Comparison of ENCODE assay signal across 1 cellular context in the genomic region with DNA sequence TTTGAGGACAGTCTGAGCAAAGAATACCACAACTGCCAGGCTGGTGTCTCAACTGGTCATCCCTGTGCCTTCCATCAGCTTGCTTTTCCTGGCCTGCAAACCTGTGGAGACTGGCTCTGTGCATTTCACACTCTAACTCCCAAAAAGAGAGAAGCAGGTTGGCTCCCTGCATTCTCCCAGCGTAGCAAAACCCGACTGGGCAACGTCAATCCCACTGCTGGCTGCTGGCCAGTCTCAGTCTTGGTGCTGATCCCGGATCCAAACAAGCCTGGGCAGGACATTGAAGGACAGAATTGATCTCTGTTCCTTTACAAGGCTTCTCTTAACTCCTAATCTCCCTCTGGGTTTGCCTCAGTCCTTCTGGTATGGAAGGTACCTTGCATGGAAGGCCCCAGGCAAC.
TF ChIP-seq lines count a peak whose summit lies in the region.

No MANE protein-coding gene starts in this region.

TF ChIP-seq in H1, 55 proteins besides CTCF, POLR2A, EP300 and RAD21 (continued from another document):
- TF ChIP-seq, protein P1, sequence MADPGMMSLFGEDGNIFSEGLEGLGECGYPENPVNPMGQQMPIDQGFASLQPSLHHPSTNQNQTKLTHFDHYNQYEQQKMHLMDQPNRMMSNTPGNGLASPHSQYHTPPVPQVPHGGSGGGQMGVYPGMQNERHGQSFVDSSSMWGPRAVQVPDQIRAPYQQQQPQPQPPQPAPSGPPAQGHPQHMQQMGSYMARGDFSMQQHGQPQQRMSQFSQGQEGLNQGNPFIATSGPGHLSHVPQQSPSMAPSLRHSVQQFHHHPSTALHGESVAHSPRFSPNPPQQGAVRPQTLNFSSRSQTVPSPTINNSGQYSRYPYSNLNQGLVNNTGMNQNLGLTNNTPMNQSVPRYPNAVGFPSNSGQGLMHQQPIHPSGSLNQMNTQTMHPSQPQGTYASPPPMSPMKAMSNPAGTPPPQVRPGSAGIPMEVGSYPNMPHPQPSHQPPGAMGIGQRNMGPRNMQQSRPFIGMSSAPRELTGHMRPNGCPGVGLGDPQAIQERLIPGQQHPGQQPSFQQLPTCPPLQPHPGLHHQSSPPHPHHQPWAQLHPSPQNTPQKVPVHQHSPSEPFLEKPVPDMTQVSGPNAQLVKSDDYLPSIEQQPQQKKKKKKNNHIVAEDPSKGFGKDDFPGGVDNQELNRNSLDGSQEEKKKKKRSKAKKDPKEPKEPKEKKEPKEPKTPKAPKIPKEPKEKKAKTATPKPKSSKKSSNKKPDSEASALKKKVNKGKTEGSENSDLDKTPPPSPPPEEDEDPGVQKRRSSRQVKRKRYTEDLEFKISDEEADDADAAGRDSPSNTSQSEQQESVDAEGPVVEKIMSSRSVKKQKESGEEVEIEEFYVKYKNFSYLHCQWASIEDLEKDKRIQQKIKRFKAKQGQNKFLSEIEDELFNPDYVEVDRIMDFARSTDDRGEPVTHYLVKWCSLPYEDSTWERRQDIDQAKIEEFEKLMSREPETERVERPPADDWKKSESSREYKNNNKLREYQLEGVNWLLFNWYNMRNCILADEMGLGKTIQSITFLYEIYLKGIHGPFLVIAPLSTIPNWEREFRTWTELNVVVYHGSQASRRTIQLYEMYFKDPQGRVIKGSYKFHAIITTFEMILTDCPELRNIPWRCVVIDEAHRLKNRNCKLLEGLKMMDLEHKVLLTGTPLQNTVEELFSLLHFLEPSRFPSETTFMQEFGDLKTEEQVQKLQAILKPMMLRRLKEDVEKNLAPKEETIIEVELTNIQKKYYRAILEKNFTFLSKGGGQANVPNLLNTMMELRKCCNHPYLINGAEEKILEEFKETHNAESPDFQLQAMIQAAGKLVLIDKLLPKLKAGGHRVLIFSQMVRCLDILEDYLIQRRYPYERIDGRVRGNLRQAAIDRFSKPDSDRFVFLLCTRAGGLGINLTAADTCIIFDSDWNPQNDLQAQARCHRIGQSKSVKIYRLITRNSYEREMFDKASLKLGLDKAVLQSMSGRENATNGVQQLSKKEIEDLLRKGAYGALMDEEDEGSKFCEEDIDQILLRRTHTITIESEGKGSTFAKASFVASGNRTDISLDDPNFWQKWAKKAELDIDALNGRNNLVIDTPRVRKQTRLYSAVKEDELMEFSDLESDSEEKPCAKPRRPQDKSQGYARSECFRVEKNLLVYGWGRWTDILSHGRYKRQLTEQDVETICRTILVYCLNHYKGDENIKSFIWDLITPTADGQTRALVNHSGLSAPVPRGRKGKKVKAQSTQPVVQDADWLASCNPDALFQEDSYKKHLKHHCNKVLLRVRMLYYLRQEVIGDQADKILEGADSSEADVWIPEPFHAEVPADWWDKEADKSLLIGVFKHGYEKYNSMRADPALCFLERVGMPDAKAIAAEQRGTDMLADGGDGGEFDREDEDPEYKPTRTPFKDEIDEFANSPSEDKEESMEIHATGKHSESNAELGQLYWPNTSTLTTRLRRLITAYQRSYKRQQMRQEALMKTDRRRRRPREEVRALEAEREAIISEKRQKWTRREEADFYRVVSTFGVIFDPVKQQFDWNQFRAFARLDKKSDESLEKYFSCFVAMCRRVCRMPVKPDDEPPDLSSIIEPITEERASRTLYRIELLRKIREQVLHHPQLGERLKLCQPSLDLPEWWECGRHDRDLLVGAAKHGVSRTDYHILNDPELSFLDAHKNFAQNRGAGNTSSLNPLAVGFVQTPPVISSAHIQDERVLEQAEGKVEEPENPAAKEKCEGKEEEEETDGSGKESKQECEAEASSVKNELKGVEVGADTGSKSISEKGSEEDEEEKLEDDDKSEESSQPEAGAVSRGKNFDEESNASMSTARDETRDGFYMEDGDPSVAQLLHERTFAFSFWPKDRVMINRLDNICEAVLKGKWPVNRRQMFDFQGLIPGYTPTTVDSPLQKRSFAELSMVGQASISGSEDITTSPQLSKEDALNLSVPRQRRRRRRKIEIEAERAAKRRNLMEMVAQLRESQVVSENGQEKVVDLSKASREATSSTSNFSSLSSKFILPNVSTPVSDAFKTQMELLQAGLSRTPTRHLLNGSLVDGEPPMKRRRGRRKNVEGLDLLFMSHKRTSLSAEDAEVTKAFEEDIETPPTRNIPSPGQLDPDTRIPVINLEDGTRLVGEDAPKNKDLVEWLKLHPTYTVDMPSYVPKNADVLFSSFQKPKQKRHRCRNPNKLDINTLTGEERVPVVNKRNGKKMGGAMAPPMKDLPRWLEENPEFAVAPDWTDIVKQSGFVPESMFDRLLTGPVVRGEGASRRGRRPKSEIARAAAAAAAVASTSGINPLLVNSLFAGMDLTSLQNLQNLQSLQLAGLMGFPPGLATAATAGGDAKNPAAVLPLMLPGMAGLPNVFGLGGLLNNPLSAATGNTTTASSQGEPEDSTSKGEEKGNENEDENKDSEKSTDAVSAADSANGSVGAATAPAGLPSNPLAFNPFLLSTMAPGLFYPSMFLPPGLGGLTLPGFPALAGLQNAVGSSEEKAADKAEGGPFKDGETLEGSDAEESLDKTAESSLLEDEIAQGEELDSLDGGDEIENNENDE (IDR thresholded peaks at IDR 0.05; ENCODE audit: insufficient replicate concordance, low read length): no peak
- TF ChIP-seq SUZ12 (IDR thresholded peaks at IDR 0.05; ENCODE audit: low read length) (no peak), KDM5A (IDR thresholded peaks at IDR 0.05; ENCODE audit: low read length) (no peak), SRF (IDR thresholded peaks at IDR 0.05; ENCODE audit: low read depth, low read length) (no peak), JUN (IDR thresholded peaks at IDR 0.05; ENCODE audit: low read depth, low read length) (no peak), JUND (IDR thresholded peaks at IDR 0.05; ENCODE audit: low read length) (no peak)
- TF ChIP-seq, protein P2, sequence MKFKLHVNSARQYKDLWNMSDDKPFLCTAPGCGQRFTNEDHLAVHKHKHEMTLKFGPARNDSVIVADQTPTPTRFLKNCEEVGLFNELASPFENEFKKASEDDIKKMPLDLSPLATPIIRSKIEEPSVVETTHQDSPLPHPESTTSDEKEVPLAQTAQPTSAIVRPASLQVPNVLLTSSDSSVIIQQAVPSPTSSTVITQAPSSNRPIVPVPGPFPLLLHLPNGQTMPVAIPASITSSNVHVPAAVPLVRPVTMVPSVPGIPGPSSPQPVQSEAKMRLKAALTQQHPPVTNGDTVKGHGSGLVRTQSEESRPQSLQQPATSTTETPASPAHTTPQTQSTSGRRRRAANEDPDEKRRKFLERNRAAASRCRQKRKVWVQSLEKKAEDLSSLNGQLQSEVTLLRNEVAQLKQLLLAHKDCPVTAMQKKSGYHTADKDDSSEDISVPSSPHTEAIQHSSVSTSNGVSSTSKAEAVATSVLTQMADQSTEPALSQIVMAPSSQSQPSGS (IDR thresholded peaks at IDR 0.05; ENCODE audit: low read length): no peak
